10 cellular contexts compared by ENCODE assay signal in genomic region chr21:43712268-43712942, GRCh38. TPM values are rescaled to one million over a fixed set of nuclear protein-coding genes. Genes with fewer than 3 reads are reported as not detected.
A peak's percentile ranks its signal among the peaks of the same experiment; 100 is the strongest.
DNase-seq lines count a peak whose midpoint lies in the region; ATAC-seq and TF ChIP-seq lines count a peak whose summit lies in the region.
"Had no signal": no experiment of that assay in that cellular context is flagged by ENCODE, and none has a peak within 500 bp of the region (broad histone marks: within the 10 kb centered on the region; RNA-seq: fewer than 3 reads in every experiment).

No MANE protein-coding gene starts in this region.

- H3K9me3 Mint-ChIP-seq in stimulated activated naive CD8-positive, alpha-beta T cell treated with anti-CD3 and anti-CD28 coated beads, Interleukin-15, amount 100 ng/mL, for 72 hours: no peaks in the 10 kb centered on the region
- H3K9me3 Mint-ChIP-seq: CD8-positive, alpha-beta T cell had no signal

- H3K4me1 Mint-ChIP-seq in stimulated activated naive CD8-positive, alpha-beta T cell treated with anti-CD3 and anti-CD28 coated beads, Interleukin-15, amount 100 ng/mL, for 72 hours: peaks cover 21% of the 10 kb centered on the region

- H3K36me3 ChIP-seq in left ventricle myocardium inferior (no peaks in the 10 kb centered on the region), right lobe of liver (no peaks in the 10 kb centered on the region), aorta (ENCODE audit: control insufficient read depth in 1 of 2, insufficient read depth in 2 of 2, low read length in 1 of 2) (no peaks in the 10 kb centered on the region)

- H3K27me3 ChIP-seq in left ventricle myocardium inferior (ENCODE audit: low read depth): no peaks in the 10 kb centered on the region
- H3K27me3 ChIP-seq in right lobe of liver: no peaks in the 10 kb centered on the region
- H3K27me3 ChIP-seq in aorta (ENCODE audit: control insufficient read depth in 1 of 2, insufficient read depth in 2 of 2, low read length in 1 of 2): no peaks in the 10 kb centered on the region

- H3K9me3 ChIP-seq in left ventricle myocardium inferior (replicated peaks) (no peaks in the 10 kb centered on the region), right lobe of liver (no peaks in the 10 kb centered on the region), aorta (ENCODE audit: control insufficient read depth, low read length) (no peaks in the 10 kb centered on the region)

- DNase-seq in Right ventricle myocardium superior (no peak), left ventricle myocardium inferior (no peak), right lobe of liver (no peak), aorta (peak; percentile 54 to 83), NOMO-1 (lab: John Stamatoyannopoulos, UW; ENCODE audit: unreplicated experiment in 2 of 2) (no peak)
- DNase-seq in stimulated activated naive CD8-positive, alpha-beta T cell treated with anti-CD3 and anti-CD28 coated beads, Interleukin-15, amount 100 ng/mL, for 72 hours: no peak
- DNase-seq: activated effector memory CD4-positive, alpha-beta T cell treated with anti-CD3 and anti-CD28 coated beads, Interleukin-2, amount 50 U/mL, for 16 hours; CD8-positive, alpha-beta T cell had no signal

- no peak overlapping the region for H3K27ac ChIP-seq in left ventricle myocardium inferior (replicated peaks)
- peak overlapping the region; percentile 67 for H3K27ac ChIP-seq in VCaP
- no peak overlapping the region for H3K27ac ChIP-seq in right lobe of liver
- peak overlapping the region in 1 of 2 donors; percentile 32 for H3K27ac ChIP-seq in aorta (ENCODE audit: low read depth in 1 of 2, low read length in 2 of 2)

- peaks cover 22% of the 10 kb centered on the region for H3K27me3 Mint-ChIP-seq in stimulated activated naive CD8-positive, alpha-beta T cell treated with anti-CD3 and anti-CD28 coated beads, Interleukin-15, amount 100 ng/mL, for 72 hours

- H3K4me3 ChIP-seq in left ventricle myocardium inferior (no peak overlapping the region), right lobe of liver (no peak overlapping the region), aorta (ENCODE audit: low read length in 2 of 2) (no peak overlapping the region)

- H3K4me1 ChIP-seq in left ventricle myocardium inferior (no peaks in the 10 kb centered on the region), right lobe of liver (peaks cover 0 to 6% (median 0%) of the 10 kb centered on the region in 4 donors), aorta (ENCODE audit: control insufficient read depth in 1 of 2, insufficient read depth in 2 of 2, low read length in 2 of 2) (no peaks in the 10 kb centered on the region)

- intact Hi-C loops in Right ventricle myocardium superior (cut with DNase I): no loop called here
- intact Hi-C loops in left ventricle myocardium inferior (cut with micrococcal nuclease): no loop called here
- intact Hi-C loops in right lobe of liver (cut with DNase I): loop anchor here in 1 of 2 donors (10.0 kb wide), 1 partner anchor 48 kb away; no protein-coding TSS in a partner anchor
- intact Hi-C loops in aorta (cut with DNase I): no loop called here

- no peak overlapping the region for H3K27ac Mint-ChIP-seq in stimulated activated naive CD8-positive, alpha-beta T cell treated with anti-CD3 and anti-CD28 coated beads, Interleukin-15, amount 100 ng/mL, for 72 hours
- H3K27ac Mint-ChIP-seq: CD8-positive, alpha-beta T cell had no signal

- no peak for TF ChIP-seq CTCF in left ventricle myocardium inferior (IDR thresholded peaks at IDR 0.05; ENCODE audit: borderline replicate concordance)
- TF ChIP-seq CTCF in VCaP (conservative IDR thresholded peaks at IDR 0.05): no peak; the same call in 1 of the 2 replicates
- TF ChIP-seq CTCF in right lobe of liver (IDR thresholded peaks at IDR 0.05): no peak

- peak; percentile 47 for ATAC-seq in Right ventricle myocardium superior (ENCODE audit: poor library complexity)
- ATAC-seq in right lobe of liver: peak; percentile 53 to 73 (median 58)
- peak; percentile 60 for ATAC-seq in aorta (ENCODE audit: low FRiP score)
- no peak for ATAC-seq in GM21619 (IDR thresholded peaks at IDR 0.05; ENCODE audit: unreplicated experiment)
- no peak for ATAC-seq in stimulated activated naive CD8-positive, alpha-beta T cell treated with anti-CD3 and anti-CD28 coated beads, Interleukin-15, amount 100 ng/mL, for 72 hours
- ATAC-seq: CD8-positive, alpha-beta T cell had no signal

- WGBS in right lobe of liver (ENCODE audit: insufficient coverage, low coverage, low lambda C conversion rate, missing lambda C conversion rate): 55% methylated on average over 7 of the region's 13 CpGs
- 33 to 36% methylated on average over 13 of the region's 13 CpGs for WGBS in aorta, 2 donors

- H3K4me3 Mint-ChIP-seq in stimulated activated naive CD8-positive, alpha-beta T cell treated with anti-CD3 and anti-CD28 coated beads, Interleukin-15, amount 100 ng/mL, for 72 hours: no peak overlapping the region
- H3K4me3 Mint-ChIP-seq: CD8-positive, alpha-beta T cell had no signal

- TF ChIP-seq POLR2A in right lobe of liver (IDR thresholded peaks at IDR 0.05): no peak

RNA-seq across cellular contexts. Expression of gene PDXK, which starts 6.5 kb away (rescaled TPM):
- total RNA-seq in Right ventricle myocardium superior: 93.8 TPM
- total RNA-seq in left ventricle myocardium inferior: 88.4 TPM
- 10 to 100 TPM; 52.9 to 87.5 (median 58.9) TPM for total RNA-seq in right lobe of liver
- total RNA-seq in aorta: 10 to 100 TPM; 90.7 to 94.4 TPM
- polyA plus RNA-seq in aorta: 10 to 100 TPM; 25.8 to 38.2 TPM

RNA-seq across cellular contexts. Expression of gene RRP1B, which starts 53.0 kb away (rescaled TPM):
- 8.4 TPM for total RNA-seq in Right ventricle myocardium superior
- total RNA-seq in left ventricle myocardium inferior: 8.9 TPM
- 10 to 100 TPM in 2 of 6 experiments, 1 to 10 TPM in 4; 8.0 to 17.0 (median 9.8) TPM for total RNA-seq in right lobe of liver
- total RNA-seq in aorta: 10 to 100 TPM; 15.9 to 16.4 TPM
- polyA plus RNA-seq in aorta: 1 to 10 TPM; 4.9 to 5.9 TPM

RNA-seq across cellular contexts. Expression of gene HSF2BP, which starts 53.1 kb away (rescaled TPM):
- not detected for total RNA-seq in Right ventricle myocardium superior
- total RNA-seq in left ventricle myocardium inferior: 0.16 TPM
- under 1 TPM in 4 of 6 experiments, not detected in 2; 0.25 to 0.62 (median 0.37) TPM for total RNA-seq in right lobe of liver
- under 1 TPM in 1 of 2 donors, not detected in 1; 0.51 TPM for total RNA-seq in aorta
- not detected for polyA plus RNA-seq in aorta

Comparison
In these comparisons a context has a peak if more than half of its experiments do, and no peak if none do; other contexts are left out.
1. ATAC-seq: peak in Right ventricle myocardium superior (single experiment), right lobe of liver (4 of 4) and aorta (single experiment); none in GM21619 (single experiment) and stimulated activated naive CD8-positive, alpha-beta T cell treated with anti-CD3 and anti-CD28 coated beads, Interleukin-15, amount 100 ng/mL, for 72 hours (single experiment).
2. DNase-seq: peak in aorta (2 of 2); none in Right ventricle myocardium superior (single experiment), left ventricle myocardium inferior (single experiment), right lobe of liver (0 of 3), NOMO-1 (0 of 2) and stimulated activated naive CD8-positive, alpha-beta T cell treated with anti-CD3 and anti-CD28 coated beads, Interleukin-15, amount 100 ng/mL, for 72 hours (0 of 2).